ENCODE assay signal across 8 cellular contexts in genomic region chr13:43908156-43909126, GRCh38. TPM values are rescaled to one million over a fixed set of nuclear protein-coding genes. Genes with fewer than 3 reads are reported as not detected.
DNase-seq lines count a peak whose midpoint lies in the region; ATAC-seq, FAIRE-seq and TF ChIP-seq lines count a peak whose summit lies in the region.

No MANE protein-coding gene starts in this region.

- ATAC-seq in HepG2 (no peak), upper lobe of right lung (no peak), HG02884 (IDR thresholded peaks at IDR 0.05; ENCODE audit: unreplicated experiment) (no peak)

- H3K36me3 ChIP-seq in mammary epithelial cell (ENCODE audit: insufficient read depth, low read length) (no peaks in the 10 kb centered on the region), HepG2 (replicated peaks in 1 of 2; ENCODE audit: control insufficient read depth in 1 of 2, insufficient read depth in 2 of 2, low read length in 2 of 2) (no peaks in the 10 kb centered on the region), upper lobe of right lung (no peaks in the 10 kb centered on the region)

- H3K9ac ChIP-seq in mammary epithelial cell (ENCODE audit: insufficient read depth, low read length) = peak overlapping the region; percentile 28
- H3K9ac ChIP-seq in HepG2 (ENCODE audit: insufficient read depth, low read depth, low read length) = no peak overlapping the region

- in situ Hi-C loops in mammary epithelial cell (cut with MboI; ENCODE audit: low sequenced_read_pairs in 2 of 2) (loop anchor here (5.0 to 25.0 kb wide), 3 partner anchors 526 to 1054 kb away; no protein-coding TSS in a partner anchor), HepG2 (cut with HindIII; ENCODE audit: extremely low pct_ligation_motif_present, low pct_unique_long_range_greater_than_20kb) (loop anchor here (5.0 to 25.0 kb wide), 4 partner anchors 139 to 1054 kb away; no protein-coding TSS in a partner anchor)

- no peaks in the 10 kb centered on the region for H4K20me1 ChIP-seq in mammary epithelial cell (ENCODE audit: insufficient read depth, low read length)
- H4K20me1 ChIP-seq in HepG2 (ENCODE audit: insufficient read depth, low read length) = no peaks in the 10 kb centered on the region

- H3K27ac ChIP-seq in mammary epithelial cell (ENCODE audit: insufficient read depth, low read depth, low read length) = peak overlapping the region; percentile 39
- no peak overlapping the region for H3K27ac ChIP-seq in HepG2 (ENCODE audit: extremely low read length, insufficient read depth, low read length)
- H3K27ac ChIP-seq in upper lobe of right lung = no peak overlapping the region

- no peak for TF ChIP-seq EP300 in HepG2 (IDR thresholded peaks at IDR 0.05; ENCODE audit: low read depth in 2 of 2, low read length in 2 of 2)
- TF ChIP-seq EP300 in HepG2 (CRISPR knock-in tag; IDR thresholded peaks at IDR 0.05; ENCODE audit: borderline replicate concordance) = no peak

- intact Hi-C loops in mammary epithelial cell (cut with micrococcal nuclease) (loop anchor here (1.0 to 10.0 kb wide), 7 partner anchors 54 to 1806 kb away; no protein-coding TSS in a partner anchor), HepG2 (cut with micrococcal nuclease; ENCODE audit: unreplicated experiment) (loop anchor here (1.0 to 10.0 kb wide), 2 partner anchors 140 to 1066 kb away; no protein-coding TSS in a partner anchor), upper lobe of right lung (cut with DNase I) (loop anchor here (10.0 kb wide), 2 partner anchors 526 to 566 kb away; no protein-coding TSS in a partner anchor)

- dilution Hi-C loops in mammary epithelial cell (cut with HindIII; ENCODE audit: low sequenced_read_pairs) = no loop called here

- 50% methylated on average over 2 of the region's 2 CpGs for WGBS in mammary epithelial cell (ENCODE audit: low coverage, missing lambda C conversion rate)
- whole genome bisulfite sequencing in HepG2 (ENCODE audit: low lambda C conversion rate) = 4% methylated on average over 2 of the region's 2 CpGs

- H3K79me2 ChIP-seq in mammary epithelial cell (ENCODE audit: insufficient read depth, low read length) (no peaks in the 10 kb centered on the region), HepG2 (ENCODE audit: insufficient read depth, low read length) (no peaks in the 10 kb centered on the region)

- no peaks in the 10 kb centered on the region for H3K9me3 ChIP-seq in mammary epithelial cell (replicated peaks; ENCODE audit: insufficient read depth, low read length)
- no peaks in the 10 kb centered on the region for H3K9me3 ChIP-seq in HepG2 (ENCODE audit: low read length)
- no peaks in the 10 kb centered on the region for H3K9me3 ChIP-seq in upper lobe of right lung

- H3K4me1 ChIP-seq in mammary epithelial cell (ENCODE audit: insufficient read depth, low read length) (peaks cover 3% of the 10 kb centered on the region), HepG2 (ENCODE audit: insufficient read depth, low read length) (no peaks in the 10 kb centered on the region), upper lobe of right lung (no peaks in the 10 kb centered on the region)

- POLR2A ChIA-PET in HepG2 (lab: Yijun Ruan, JAX) = no interaction called here

- DNase-seq in EH (ENCODE audit: low read depth) (peak; percentile 64), NCI-H1694 treated with DMSO at 0.1 percent for 48 hours (lab: John Stamatoyannopoulos, UW) (peak; percentile 4), mammary epithelial cell (peak; percentile 61), HepG2 (ENCODE audit: low spot score) (peak; percentile 20), upper lobe of right lung (no peak), NCI-H510A (lab: John Stamatoyannopoulos, UW) (no peak)

- CTCF ChIA-PET in mammary epithelial cell (lab: Charles Lee; ENCODE audit: low non-redundant PET) = interaction anchor here (0.6 to 0.7 kb wide), 3 partner anchors 145 to 1432 kb away, joined by 3 to 8 read pairs (median 8); no protein-coding TSS in a partner anchor
- CTCF ChIA-PET in HepG2 (lab: Yijun Ruan, JAX; ENCODE audit: low intra/inter-chr PET ratio, low total read pairs) = interaction anchor here (1.4 to 2.6 kb wide), 3 partner anchors 140 to 562 kb away, joined by 5 to 12 read pairs (median 7); no protein-coding TSS in a partner anchor

- no TSS peak for BruUV-seq in mammary epithelial cell (replicated peaks; lab: Mats Ljungman, UMichigan)
- no TSS peak for BruUV-seq in HepG2 (replicated peaks; lab: Mats Ljungman, UMichigan)

- TF ChIP-seq RAD21 in HepG2 (CRISPR knock-in tag; IDR thresholded peaks at IDR 0.05) = no peak

- H3K4me2 ChIP-seq in mammary epithelial cell (ENCODE audit: insufficient read depth, low read depth, low read length) (peak overlapping the region; percentile 26), HepG2 (ENCODE audit: low read depth, low read length) (no peak overlapping the region)

- no peak overlapping the region for H3K4me3 ChIP-seq in mammary epithelial cell (replicated peaks in 1 of 3; ENCODE audit: insufficient read depth in 1 of 3, low read depth in 2 of 3, low read length in 3 of 3)
- no peak overlapping the region for H3K4me3 ChIP-seq in HepG2 (replicated peaks in 1 of 3; ENCODE audit: insufficient read depth in 1 of 3, low read depth in 2 of 3, low read length in 3 of 3)
- H3K4me3 ChIP-seq in upper lobe of right lung = no peak overlapping the region

- TF ChIP-seq CTCF in mammary epithelial cell (conservative IDR thresholded peaks at IDR 0.05 in 1 of 2, IDR thresholded peaks at IDR 0.05 in 1 of 2; ENCODE audit: extremely low read depth in 1 of 2, insufficient read depth in 1 of 2, low read depth in 1 of 2, low read length in 2 of 2) = peak; percentile 31 to 51
- TF ChIP-seq CTCF in HepG2 (CRISPR knock-in tag; IDR thresholded peaks at IDR 0.05) = peak; percentile 48
- peak; percentile 60 for TF ChIP-seq CTCF in upper lobe of right lung (IDR thresholded peaks at IDR 0.05)

- H3K27me3 ChIP-seq in mammary epithelial cell (ENCODE audit: insufficient read depth, low read length) (no peaks in the 10 kb centered on the region), HepG2 (ENCODE audit: control insufficient read depth in 1 of 2, insufficient read depth in 2 of 2, low read length in 2 of 2) (no peaks in the 10 kb centered on the region), upper lobe of right lung (no peaks in the 10 kb centered on the region)

- no peak overlapping the region for H2AFZ ChIP-seq in mammary epithelial cell (ENCODE audit: low read depth, low read length)
- no peak overlapping the region for H2AFZ ChIP-seq in HepG2 (ENCODE audit: low read length)

- no peak for TF ChIP-seq POLR2A in HepG2 (IDR thresholded peaks at IDR 0.05; ENCODE audit: insufficient read depth in 1 of 2, low read depth in 2 of 2, low read length in 2 of 2)

- FAIRE-seq in A204.1 (lab: Jason Lieb, UNC) (peak; percentile 97), HepG2 (lab: Jason Lieb, UNC) (no peak)

RNA-seq across cellular contexts. Expression of gene LACC1, which starts 28.7 kb away (rescaled TPM):
- total RNA-seq in mammary epithelial cell = 10 to 100 TPM in 1 of 2 donors, 1 to 10 TPM in 1; 8.5 to 17.3 TPM
- 4.3 TPM for polyA plus RNA-seq in mammary epithelial cell
- polyA minus RNA-seq in mammary epithelial cell = 0.31 TPM
- total RNA-seq in HepG2 (2016; rRNA removed; fragmentation: Illumina TruSeq; extraction: Trizol) = 1.7 and 3.2 TPM in 2 replicates
- total RNA-seq in HepG2 (2016; cell fraction: cytosol; rRNA removed; fragmentation: Illumina TruSeq; extraction: Trizol; ENCODE audit: low read depth) = 0.10 and 0.26 TPM in 2 replicates
- total RNA-seq in HepG2 (2016; cell fraction: insoluble cytoplasmic fraction; rRNA removed; fragmentation: Illumina TruSeq; extraction: Trizol) = 2.1 and 2.9 TPM in 2 replicates
- 0.79 and 0.99 TPM in 2 replicates for total RNA-seq in HepG2 (2016; cell fraction: membrane; rRNA removed; fragmentation: Illumina TruSeq; extraction: Trizol)
- 2.9 and 3.3 TPM in 2 replicates for total RNA-seq in HepG2 (2016; cell fraction: nucleus; rRNA removed; fragmentation: Illumina TruSeq; extraction: Trizol)
- 0.92 and 1.1 TPM in 2 replicates for polyA plus RNA-seq in HepG2 (2011; rRNA removed)
- polyA plus RNA-seq in HepG2 (2011; cell fraction: cytosol; rRNA removed) = 0.21 and 0.55 TPM in 2 replicates
- 0.56 and 1.1 TPM in 2 replicates for polyA plus RNA-seq in HepG2 (2011; cell fraction: nucleus; rRNA removed)
- 0.75 and 1.0 TPM in 2 replicates for polyA plus RNA-seq in HepG2 (2012)
- 0.05 and 0.12 TPM in 2 replicates for polyA plus RNA-seq in HepG2 (2016; cell fraction: cytosol; fragmentation: Illumina TruSeq; extraction: Trizol; ENCODE audit: low read depth)
- polyA plus RNA-seq in HepG2 (2016; cell fraction: insoluble cytoplasmic fraction; fragmentation: Illumina TruSeq; extraction: Trizol; ENCODE audit: low read depth) = 2.6 and 2.8 TPM in 2 replicates
- polyA plus RNA-seq in HepG2 (2016; cell fraction: membrane; fragmentation: Illumina TruSeq; extraction: Trizol; ENCODE audit: low read depth) = 0.14 and 0.38 TPM in 2 replicates
- polyA plus RNA-seq in HepG2 (2016; cell fraction: nucleus; fragmentation: Illumina TruSeq; extraction: Trizol; ENCODE audit: insufficient read depth, low read depth) = 3.3 TPM in 2 replicates
- 0.23 and 0.24 TPM in 2 replicates for polyA minus RNA-seq in HepG2 (2011; rRNA and poly(A)+ RNA removed; ENCODE audit: low replicate concordance)
- polyA minus RNA-seq in HepG2 (2011; cell fraction: cytosol; rRNA and poly(A)+ RNA removed) = 0.35 and 0.59 TPM in 2 replicates
- polyA minus RNA-seq in HepG2 (2011; cell fraction: nucleus; rRNA and poly(A)+ RNA removed) = 2.2 and 2.4 TPM in 2 replicates
- 10.3 TPM for total RNA-seq in upper lobe of right lung

RNA-seq across cellular contexts. Expression of gene CCDC122, which starts 28.9 kb away (rescaled TPM):
- total RNA-seq in mammary epithelial cell = 10 to 100 TPM in 1 of 2 donors, 1 to 10 TPM in 1; 6.7 to 12.1 TPM
- 0.85 TPM for polyA plus RNA-seq in mammary epithelial cell
- polyA minus RNA-seq in mammary epithelial cell = 1.2 TPM
- total RNA-seq in HepG2 (2016; rRNA removed; fragmentation: Illumina TruSeq; extraction: Trizol) = 3.5 and 5.1 TPM in 2 replicates
- 2.3 and 2.7 TPM in 2 replicates for total RNA-seq in HepG2 (2016; cell fraction: cytosol; rRNA removed; fragmentation: Illumina TruSeq; extraction: Trizol; ENCODE audit: low read depth)
- 3.3 and 4.6 TPM in 2 replicates for total RNA-seq in HepG2 (2016; cell fraction: insoluble cytoplasmic fraction; rRNA removed; fragmentation: Illumina TruSeq; extraction: Trizol)
- total RNA-seq in HepG2 (2016; cell fraction: membrane; rRNA removed; fragmentation: Illumina TruSeq; extraction: Trizol) = 2.4 and 4.3 TPM in 2 replicates
- 4.2 and 8.5 TPM in 2 replicates for total RNA-seq in HepG2 (2016; cell fraction: nucleus; rRNA removed; fragmentation: Illumina TruSeq; extraction: Trizol)
- 0.32 and 0.37 TPM in 2 replicates for polyA plus RNA-seq in HepG2 (2011; rRNA removed)
- polyA plus RNA-seq in HepG2 (2011; cell fraction: cytosol; rRNA removed) = 0.09 and 0.33 TPM in 2 replicates
- polyA plus RNA-seq in HepG2 (2011; cell fraction: nucleus; rRNA removed) = 0.51 and 4.2 TPM in 2 replicates
- 2.1 and 3.6 TPM in 2 replicates for polyA plus RNA-seq in HepG2 (2012)
- polyA plus RNA-seq in HepG2 (2016; cell fraction: cytosol; fragmentation: Illumina TruSeq; extraction: Trizol; ENCODE audit: low read depth) = 1.3 TPM in 2 replicates
- 4.7 and 5.6 TPM in 2 replicates for polyA plus RNA-seq in HepG2 (2016; cell fraction: insoluble cytoplasmic fraction; fragmentation: Illumina TruSeq; extraction: Trizol; ENCODE audit: low read depth)
- polyA plus RNA-seq in HepG2 (2016; cell fraction: membrane; fragmentation: Illumina TruSeq; extraction: Trizol; ENCODE audit: low read depth) = 2.0 and 4.1 TPM in 2 replicates
- 5.6 and 6.8 TPM in 2 replicates for polyA plus RNA-seq in HepG2 (2016; cell fraction: nucleus; fragmentation: Illumina TruSeq; extraction: Trizol; ENCODE audit: insufficient read depth, low read depth)
- polyA minus RNA-seq in HepG2 (2011; rRNA and poly(A)+ RNA removed; ENCODE audit: low replicate concordance) = 0.36 and 2.0 TPM in 2 replicates
- polyA minus RNA-seq in HepG2 (2011; cell fraction: cytosol; rRNA and poly(A)+ RNA removed) = 0.59 and 2.5 TPM in 2 replicates
- polyA minus RNA-seq in HepG2 (2011; cell fraction: nucleus; rRNA and poly(A)+ RNA removed) = 3.2 and 6.8 TPM in 2 replicates
- 4.9 TPM for total RNA-seq in upper lobe of right lung

Comparison
In these comparisons a context has a peak if more than half of its experiments do, and no peak if none do; other contexts are left out.
1. DNase-seq: peak in EH (single experiment), NCI-H1694 treated with DMSO at 0.1 percent for 48 hours (single experiment), mammary epithelial cell (single experiment) and HepG2 (single experiment); none in upper lobe of right lung (single experiment) and NCI-H510A (single experiment).
2. Peak in every context shown above with its lines, with median percentiles within 50 percentile points of each other: CTCF ChIP-seq.